ENCODE assay signal across 1 cellular context in genomic region chr17:44000141-44000860, GRCh38.
TF ChIP-seq lines count a peak whose summit lies in the region.

No MANE protein-coding gene starts in this region.

TF ChIP-seq in K562, 482 proteins besides CTCF, POLR2A, EP300 and RAD21 (continued from another document):
- no peak for TF ChIP-seq DEAF1 (CRISPR knock-in tag; IDR thresholded peaks at IDR 0.05)
- no peak for TF ChIP-seq CAMTA2 (CRISPR knock-in tag; conservative IDR thresholded peaks at IDR 0.05)
- peak; percentile 37; the same call in 1 of the 2 replicates for TF ChIP-seq TAL1 (IDR thresholded peaks at IDR 0.05)
- no peak for TF ChIP-seq ZNF655 (CRISPR knock-in tag; IDR thresholded peaks at IDR 0.05)
